ENCODE assay signal across 14 cellular contexts in the genomic region with DNA sequence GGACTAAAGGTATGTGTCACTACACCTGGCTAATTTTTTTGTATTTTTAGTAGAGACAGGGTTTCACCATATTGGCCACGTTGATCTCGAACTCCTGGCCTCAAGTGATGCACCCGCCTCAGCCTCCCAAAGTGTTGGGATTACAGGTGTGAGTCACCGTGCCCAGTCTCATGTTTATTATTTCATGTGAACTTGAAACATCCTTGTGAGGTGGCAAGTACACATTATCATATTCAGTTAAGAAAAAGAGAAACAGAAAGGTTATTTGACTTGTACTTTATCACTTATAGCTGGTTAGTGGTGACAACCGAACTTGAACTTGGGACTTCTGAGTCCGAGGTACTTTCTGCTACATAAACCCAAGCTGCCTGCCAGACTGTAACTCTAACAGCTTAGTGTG. TPM values are rescaled to one million over a fixed set of nuclear protein-coding genes. Genes with fewer than 3 reads are reported as not detected.
DNase-seq lines count a peak whose midpoint lies in the region; ATAC-seq and TF ChIP-seq lines count a peak whose summit lies in the region.
"Had no signal": no experiment of that assay in that cellular context is flagged by ENCODE, and none has a peak within 500 bp of the region (broad histone marks: within the 10 kb centered on the region; RNA-seq: fewer than 3 reads in every experiment).

No MANE protein-coding gene starts in this region.

- TF ChIP-seq CTCF in mucosa of descending colon (IDR thresholded peaks at IDR 0.05) (no peak), transverse colon (IDR thresholded peaks at IDR 0.05) (no peak)

- DNase-seq in activated CD4-positive, alpha-beta T cell treated with anti-CD3 and anti-CD28 coated beads for 36 hours = peak; percentile 23
- DNase-seq in activated CD4-positive, alpha-beta T cell treated with anti-CD3 and anti-CD28 coated beads, Interleukin-2, amount 50 U/mL, for 48 hours = no peak
- peak; percentile 41 for DNase-seq in M059J (ENCODE audit: low read depth)
- no peak for DNase-seq in mucosa of descending colon
- no peak for DNase-seq in transverse colon
- DNase-seq in left lobe of liver (ENCODE audit: low spot score) = no peak
- DNase-seq in T-helper 1 cell = no peak
- DNase-seq: CD8-positive, alpha-beta T cell; COR-L47; DND-41; GDM1 had no signal

- TF ChIP-seq POLR2A in transverse colon (IDR thresholded peaks at IDR 0.05) = no peak

- H3K36me3 ChIP-seq in mucosa of descending colon (ENCODE audit: low read depth) (no peaks in the 10 kb centered on the region), transverse colon (no peaks in the 10 kb centered on the region)
- H3K36me3 ChIP-seq: HAP-1 had no signal

- in situ Hi-C loops in transverse colon (cut with MboI; ENCODE audit: low pct_ligation_motif_present in 1 of 4, low pct_unique_long_range_greater_than_20kb in 1 of 4, low sequenced_read_pairs in 3 of 4) = no loop called here

- H3K27ac ChIP-seq in transverse colon = peak overlapping the region; percentile 54 to 75 (median 63)
- H3K27ac ChIP-seq: 22Rv1 had no signal

- H3K4me3 ChIP-seq in mucosa of descending colon (no peak overlapping the region), transverse colon (no peak overlapping the region)
- H3K4me3 ChIP-seq: HAP-1 had no signal

- no peak overlapping the region for H3K4me3 Mint-ChIP-seq in activated CD4-positive, alpha-beta T cell treated with anti-CD3 and anti-CD28 coated beads for 36 hours
- H3K4me3 Mint-ChIP-seq: CD14-positive monocyte; CD8-positive, alpha-beta T cell had no signal

- POLR2A ChIA-PET in activated CD4-positive, alpha-beta T cell treated with anti-CD3 and anti-CD28 coated beads for 36 hours (lab: Charles Lee) = interaction anchor here (1.2 kb wide), 1 partner anchor 79 kb away, joined by 3 read pairs; a partner anchor contains a TSS

- peaks cover 11% of the 10 kb centered on the region for H3K4me1 Mint-ChIP-seq in activated CD4-positive, alpha-beta T cell treated with anti-CD3 and anti-CD28 coated beads for 36 hours

- no peak for TF ChIP-seq EP300 in transverse colon (IDR thresholded peaks at IDR 0.05; ENCODE audit: low read depth)

- WGBS in transverse colon (ENCODE audit: low coverage in 1 of 2), 2 donors = 83 to 88% methylated on average over 6 of the region's 6 CpGs

- H3K27ac Mint-ChIP-seq in activated CD4-positive, alpha-beta T cell treated with anti-CD3 and anti-CD28 coated beads for 36 hours = no peak overlapping the region
- H3K27ac Mint-ChIP-seq: CD14-positive monocyte; CD8-positive, alpha-beta T cell had no signal

- H3K9me3 ChIP-seq in mucosa of descending colon (no peaks in the 10 kb centered on the region), transverse colon (no peaks in the 10 kb centered on the region)
- H3K9me3 ChIP-seq: HAP-1 had no signal

- no peaks in the 10 kb centered on the region for H3K27me3 ChIP-seq in transverse colon

- H3K4me1 ChIP-seq in mucosa of descending colon (ENCODE audit: low read depth) (peaks cover 31% of the 10 kb centered on the region), transverse colon (peaks cover 7 to 41% (median 23%) of the 10 kb centered on the region in 4 donors)

- peak; percentile 22 for ATAC-seq in activated CD4-positive, alpha-beta T cell treated with anti-CD3 and anti-CD28 coated beads for 36 hours
- ATAC-seq in mucosa of descending colon (peak; percentile 72), left lobe of liver (no peak)
- ATAC-seq: CD8-positive, alpha-beta T cell had no signal

- intact Hi-C loops in activated CD4-positive, alpha-beta T cell treated with anti-CD3 and anti-CD28 coated beads for 36 hours (cut with DNase I, micrococcal nuclease) = loop anchor here in 1 of 2 experiments (5.0 kb wide), 1 partner anchor 62 kb away; a partner anchor contains a TSS
- intact Hi-C loops in mucosa of descending colon (cut with DNase I, micrococcal nuclease) = loop anchor here in 1 of 2 donors (10.0 kb wide), 1 partner anchor 55 kb away; no protein-coding TSS in a partner anchor
- intact Hi-C loops in transverse colon (cut with DNase I; ENCODE audit: low total_unique reads) = no loop called here

- no peaks in the 10 kb centered on the region for H3K9me3 Mint-ChIP-seq in activated CD4-positive, alpha-beta T cell treated with anti-CD3 and anti-CD28 coated beads for 36 hours (ENCODE audit: low read depth)
- H3K9me3 Mint-ChIP-seq: CD14-positive monocyte; CD8-positive, alpha-beta T cell had no signal

- H3K36me3 Mint-ChIP-seq in activated CD4-positive, alpha-beta T cell treated with anti-CD3 and anti-CD28 coated beads for 36 hours (ENCODE audit: low read depth) = peaks cover 3% of the 10 kb centered on the region

- CTCF ChIA-PET in activated CD4-positive, alpha-beta T cell treated with anti-CD3 and anti-CD28 coated beads for 36 hours (lab: Charles Lee) = interaction anchor here (1.0 to 1.1 kb wide), 3 partner anchors 13 to 79 kb away, joined by 3 to 4 read pairs (median 4); a partner anchor contains a TSS

- no peaks in the 10 kb centered on the region for H3K27me3 Mint-ChIP-seq in activated CD4-positive, alpha-beta T cell treated with anti-CD3 and anti-CD28 coated beads for 36 hours

RNA-seq across cellular contexts. Expression of a gene that starts 24.4 kb away (rescaled TPM):
- 10 to 100 TPM; 13.7 to 14.3 TPM for total RNA-seq in activated CD4-positive, alpha-beta T cell treated with anti-CD3 and anti-CD28 coated beads for 36 hours
- 38.2 and 45.6 TPM in 2 replicates for total RNA-seq in M059J (2014; rRNA removed; shearing (Covaris generic))
- total RNA-seq in mucosa of descending colon = 100 to 1,000 TPM in 2 of 3 donors, 10 to 100 TPM in 1; 82.7 to 160 (median 150) TPM
- total RNA-seq in transverse colon = 100 to 1,000 TPM in 3 of 4 donors, 10 to 100 TPM in 1; 59.8 to 611 (median 122) TPM
- 21.3 TPM for total RNA-seq in left lobe of liver

Comparison
In these comparisons a context has a peak if more than half of its experiments do, and no peak if none do; other contexts are left out.
1. DNase-seq: peak in activated CD4-positive, alpha-beta T cell treated with anti-CD3 and anti-CD28 coated beads for 36 hours (single experiment) and M059J (single experiment); none in activated CD4-positive, alpha-beta T cell treated with anti-CD3 and anti-CD28 coated beads, Interleukin-2, amount 50 U/mL, for 48 hours (0 of 2), mucosa of descending colon (0 of 3), transverse colon (single experiment), left lobe of liver (single experiment) and T-helper 1 cell (0 of 5).